In genomic region chr20:7926767-7927166, GRCh38 we compare ENCODE assay signal across 9 cellular contexts. TPM values are rescaled to one million over a fixed set of nuclear protein-coding genes. Genes with fewer than 3 reads are reported as not detected.
DNase-seq lines count a peak whose midpoint lies in the region; ATAC-seq and TF ChIP-seq lines count a peak whose summit lies in the region.
"Had no signal": no experiment of that assay in that cellular context is flagged by ENCODE, and none has a peak within 500 bp of the region (broad histone marks: within the 10 kb centered on the region; RNA-seq: fewer than 3 reads in every experiment).

No MANE protein-coding gene starts in this region.

- H3K4me1 ChIP-seq in foreskin keratinocyte = peaks cover 10% of the 10 kb centered on the region

- CTCF ChIA-PET in GM10248 (lab: Yijun Ruan, JAX) = interaction anchor here (3.9 kb wide), 1 partner anchor 11 kb away, joined by 25 read pairs; no protein-coding TSS in a partner anchor

- DNase-seq in A172 (ENCODE audit: low spot score) = peak; percentile 14
- DNase-seq in GM10248 (ENCODE audit: extremely low spot score) = no peak
- DNase-seq in SHP77 (lab: John Stamatoyannopoulos, UW) = peak; percentile 41 to 63
- peak in 1 of 2 donors; percentile 19 for DNase-seq in foreskin keratinocyte
- no peak for DNase-seq in GDM1 (lab: John Stamatoyannopoulos, UW)
- DNase-seq in activated CD4-positive, alpha-beta T cell treated with anti-CD3 and anti-CD28 coated beads, Interleukin-2, amount 50 U/mL, for 1 hour = no peak

- POLR2A ChIA-PET in GM10248 (lab: Yijun Ruan, JAX) = no interaction called here

- H3K27me3 ChIP-seq in foreskin keratinocyte = no peaks in the 10 kb centered on the region

- TF ChIP-seq CTCF in GM10248 (IDR thresholded peaks at IDR 0.05; ENCODE audit: control extremely low read depth, extremely low read depth, low read depth, missing control alignments) (peak; percentile 30), foreskin keratinocyte (conservative IDR thresholded peaks at IDR 0.05) (peak; percentile 77)

- H3K27ac ChIP-seq in foreskin keratinocyte = no peak overlapping the region
- H3K27ac ChIP-seq: epithelial cell of prostate had no signal

- peak; percentile 37 for ATAC-seq in foreskin keratinocyte
- ATAC-seq in GM19351 (IDR thresholded peaks at IDR 0.05; ENCODE audit: unreplicated experiment) = no peak
- ATAC-seq in HG03108 (IDR thresholded peaks at IDR 0.05; ENCODE audit: unreplicated experiment) = no peak

RNA-seq across cellular contexts. Expression of gene HAO1, which starts 13.5 kb away (rescaled TPM):
- not detected in 2 replicates for total RNA-seq in A172 (2014; rRNA removed; shearing (Covaris generic))
- total RNA-seq in foreskin keratinocyte = not detected in 2 replicates
- polyA plus RNA-seq in foreskin keratinocyte = not detected in 2 replicates

Comparison
In these comparisons a context has a peak if more than half of its experiments do, and no peak if none do; other contexts are left out.
1. DNase-seq: peak in A172 (single experiment) and SHP77 (2 of 2); none in GM10248 (single experiment), GDM1 (single experiment) and activated CD4-positive, alpha-beta T cell treated with anti-CD3 and anti-CD28 coated beads, Interleukin-2, amount 50 U/mL, for 1 hour (single experiment).